In the genomic region with DNA sequence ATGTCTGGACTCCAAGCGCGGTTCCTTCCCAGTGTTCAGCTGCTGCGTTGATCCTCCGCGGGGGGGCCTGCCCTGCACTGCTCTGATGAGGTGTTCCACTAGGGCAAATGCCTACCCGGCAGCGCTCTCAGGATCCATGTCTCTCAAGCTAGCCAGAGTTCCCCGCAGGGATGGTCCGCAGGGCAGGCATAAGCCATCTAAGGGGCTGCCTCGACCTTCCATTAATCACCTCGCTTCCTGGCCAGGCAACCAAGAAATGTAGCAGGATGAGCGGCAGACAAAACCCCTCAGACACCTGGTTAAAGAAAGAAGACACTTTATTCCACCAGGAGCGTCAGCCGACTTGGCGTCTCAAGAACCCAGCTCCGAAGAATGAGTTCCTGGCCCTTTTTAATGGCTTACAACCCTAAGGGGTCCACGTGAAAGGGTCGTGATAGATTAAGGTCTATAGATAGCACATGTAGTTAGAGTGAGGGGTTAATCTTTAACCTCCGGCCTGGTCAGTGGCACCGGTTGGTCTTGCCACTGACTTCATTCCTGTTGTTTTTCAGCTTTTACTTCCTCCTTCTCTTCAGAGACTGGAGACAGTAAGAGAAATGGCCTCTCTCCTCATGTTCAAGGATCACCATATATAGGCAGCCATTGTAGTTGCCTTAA, we compare ENCODE assay signal across 1 cellular context.
TF ChIP-seq lines count a peak whose summit lies in the region.

No MANE protein-coding gene starts in this region.

TF ChIP-seq in K562, 482 proteins besides CTCF, POLR2A, EP300 and RAD21 (continued from another document and continues in another):
- no peak for TF ChIP-seq E2F3 (CRISPR knock-in tag; IDR thresholded peaks at IDR 0.05)
- TF ChIP-seq KAT8 (IDR thresholded peaks at IDR 0.05; ENCODE audit: low read depth) = no peak
- TF ChIP-seq MECOM (CRISPR knock-in tag; IDR thresholded peaks at IDR 0.05) = peak; percentile 41; the same call in 1 of the 2 replicates
- TF ChIP-seq ZNF398 (CRISPR knock-in tag; IDR thresholded peaks at IDR 0.05) = no peak
- no peak for TF ChIP-seq POLR2AphosphoS2 (IDR thresholded peaks at IDR 0.05; ENCODE audit: low read length)
- no peak for TF ChIP-seq CHCHD3 (CRISPR knock-in tag; IDR thresholded peaks at IDR 0.05)
- peak; percentile 41; the same call in 1 of the 2 replicates for TF ChIP-seq ATF7 (IDR thresholded peaks at IDR 0.05)
- no peak for TF ChIP-seq ZKSCAN1 (IDR thresholded peaks at IDR 0.05; ENCODE audit: low read depth, low read length)
- no peak for TF ChIP-seq ZNF140 (CRISPR knock-in tag; IDR thresholded peaks at IDR 0.05)
- no peak for TF ChIP-seq ZNF609 (CRISPR knock-in tag; IDR thresholded peaks at IDR 0.05; ENCODE audit: borderline replicate concordance)
- no peak for TF ChIP-seq PHF8 (IDR thresholded peaks at IDR 0.05; ENCODE audit: borderline replicate concordance, low read length)
- no peak for TF ChIP-seq MCM2 (IDR thresholded peaks at IDR 0.05; ENCODE audit: low read depth)
- peak; percentile 24; the same call in 1 of the 2 replicates for TF ChIP-seq ZKSCAN8 (CRISPR knock-in tag; IDR thresholded peaks at IDR 0.05)
- peak; percentile 47 for TF ChIP-seq TAF9B (IDR thresholded peaks at IDR 0.05; ENCODE audit: partially characterized antibody)
- TF ChIP-seq ARID2 (IDR thresholded peaks at IDR 0.05) = no peak
- TF ChIP-seq ZNF197 (CRISPR knock-in tag; IDR thresholded peaks at IDR 0.05; ENCODE audit: low read depth) = no peak
- TF ChIP-seq NFRKB (IDR thresholded peaks at IDR 0.05; ENCODE audit: low read depth) = peak; percentile 44; the same call in 1 of the 2 replicates
- no peak for TF ChIP-seq U2AF1 (optimal IDR thresholded peaks at IDR 0.05; ENCODE audit: low read depth, low read length)
- peak; percentile 42; the same call in 1 of the 2 replicates for TF ChIP-seq POLR2H (tag; IDR thresholded peaks at IDR 0.05; ENCODE audit: low read depth)
- no peak for TF ChIP-seq ZNF830 (CRISPR knock-in tag; IDR thresholded peaks at IDR 0.05)
- TF ChIP-seq ZKSCAN3 (CRISPR knock-in tag; IDR thresholded peaks at IDR 0.05) = no peak
- 0 out of 2 replicates have a peak, but pooled peaks have one; percentile 19 for TF ChIP-seq CBX1 (IDR thresholded peaks at IDR 0.05; ENCODE audit: low read depth)
- no peak for TF ChIP-seq ZFP30 (CRISPR knock-in tag; IDR thresholded peaks at IDR 0.05; ENCODE audit: borderline replicate concordance)
- peak in 1 of 2 experiments; percentile 63; a peak in 1 of 4 replicates for TF ChIP-seq MAZ (CRISPR knock-in tag; conservative IDR thresholded peaks at IDR 0.05 in 1 of 2, IDR thresholded peaks at IDR 0.05 in 1 of 2)
- TF ChIP-seq HDAC2 (IDR thresholded peaks at IDR 0.05) = no peak
- TF ChIP-seq, protein P1, sequence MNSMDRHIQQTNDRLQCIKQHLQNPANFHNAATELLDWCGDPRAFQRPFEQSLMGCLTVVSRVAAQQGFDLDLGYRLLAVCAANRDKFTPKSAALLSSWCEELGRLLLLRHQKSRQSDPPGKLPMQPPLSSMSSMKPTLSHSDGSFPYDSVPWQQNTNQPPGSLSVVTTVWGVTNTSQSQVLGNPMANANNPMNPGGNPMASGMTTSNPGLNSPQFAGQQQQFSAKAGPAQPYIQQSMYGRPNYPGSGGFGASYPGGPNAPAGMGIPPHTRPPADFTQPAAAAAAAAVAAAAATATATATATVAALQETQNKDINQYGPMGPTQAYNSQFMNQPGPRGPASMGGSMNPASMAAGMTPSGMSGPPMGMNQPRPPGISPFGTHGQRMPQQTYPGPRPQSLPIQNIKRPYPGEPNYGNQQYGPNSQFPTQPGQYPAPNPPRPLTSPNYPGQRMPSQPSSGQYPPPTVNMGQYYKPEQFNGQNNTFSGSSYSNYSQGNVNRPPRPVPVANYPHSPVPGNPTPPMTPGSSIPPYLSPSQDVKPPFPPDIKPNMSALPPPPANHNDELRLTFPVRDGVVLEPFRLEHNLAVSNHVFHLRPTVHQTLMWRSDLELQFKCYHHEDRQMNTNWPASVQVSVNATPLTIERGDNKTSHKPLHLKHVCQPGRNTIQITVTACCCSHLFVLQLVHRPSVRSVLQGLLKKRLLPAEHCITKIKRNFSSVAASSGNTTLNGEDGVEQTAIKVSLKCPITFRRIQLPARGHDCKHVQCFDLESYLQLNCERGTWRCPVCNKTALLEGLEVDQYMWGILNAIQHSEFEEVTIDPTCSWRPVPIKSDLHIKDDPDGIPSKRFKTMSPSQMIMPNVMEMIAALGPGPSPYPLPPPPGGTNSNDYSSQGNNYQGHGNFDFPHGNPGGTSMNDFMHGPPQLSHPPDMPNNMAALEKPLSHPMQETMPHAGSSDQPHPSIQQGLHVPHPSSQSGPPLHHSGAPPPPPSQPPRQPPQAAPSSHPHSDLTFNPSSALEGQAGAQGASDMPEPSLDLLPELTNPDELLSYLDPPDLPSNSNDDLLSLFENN (IDR thresholded peaks at IDR 0.05; ENCODE audit: low read depth in 2 of 2, low read length in 2 of 2) = no peak
- TF ChIP-seq, protein P2, sequence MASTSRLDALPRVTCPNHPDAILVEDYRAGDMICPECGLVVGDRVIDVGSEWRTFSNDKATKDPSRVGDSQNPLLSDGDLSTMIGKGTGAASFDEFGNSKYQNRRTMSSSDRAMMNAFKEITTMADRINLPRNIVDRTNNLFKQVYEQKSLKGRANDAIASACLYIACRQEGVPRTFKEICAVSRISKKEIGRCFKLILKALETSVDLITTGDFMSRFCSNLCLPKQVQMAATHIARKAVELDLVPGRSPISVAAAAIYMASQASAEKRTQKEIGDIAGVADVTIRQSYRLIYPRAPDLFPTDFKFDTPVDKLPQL (IDR thresholded peaks at IDR 0.05; ENCODE audit: extremely low read depth, insufficient read length) = no peak
- TF ChIP-seq NR2C1 (IDR thresholded peaks at IDR 0.05) = no peak
- no peak for TF ChIP-seq NR2C1 (tag; IDR thresholded peaks at IDR 0.05)
- TF ChIP-seq DACH1 (IDR thresholded peaks at IDR 0.05; ENCODE audit: partially characterized antibody) = no peak
- TF ChIP-seq SNIP1 (IDR thresholded peaks at IDR 0.05; ENCODE audit: low read depth) = no peak
- no peak for TF ChIP-seq MAFG (tag; conservative IDR thresholded peaks at IDR 0.05)
- TF ChIP-seq, protein P3, sequence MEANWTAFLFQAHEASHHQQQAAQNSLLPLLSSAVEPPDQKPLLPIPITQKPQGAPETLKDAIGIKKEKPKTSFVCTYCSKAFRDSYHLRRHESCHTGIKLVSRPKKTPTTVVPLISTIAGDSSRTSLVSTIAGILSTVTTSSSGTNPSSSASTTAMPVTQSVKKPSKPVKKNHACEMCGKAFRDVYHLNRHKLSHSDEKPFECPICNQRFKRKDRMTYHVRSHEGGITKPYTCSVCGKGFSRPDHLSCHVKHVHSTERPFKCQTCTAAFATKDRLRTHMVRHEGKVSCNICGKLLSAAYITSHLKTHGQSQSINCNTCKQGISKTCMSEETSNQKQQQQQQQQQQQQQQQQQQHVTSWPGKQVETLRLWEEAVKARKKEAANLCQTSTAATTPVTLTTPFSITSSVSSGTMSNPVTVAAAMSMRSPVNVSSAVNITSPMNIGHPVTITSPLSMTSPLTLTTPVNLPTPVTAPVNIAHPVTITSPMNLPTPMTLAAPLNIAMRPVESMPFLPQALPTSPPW (CRISPR knock-in tag; IDR thresholded peaks at IDR 0.05) = peak; percentile 99
- TF ChIP-seq STAT5B (CRISPR knock-in tag; IDR thresholded peaks at IDR 0.05) = no peak
- 0 out of 2 replicates have a peak, but pooled peaks have one; percentile 26 for TF ChIP-seq GATAD2B (IDR thresholded peaks at IDR 0.05; ENCODE audit: borderline replicate concordance)
- TF ChIP-seq THAP7 (CRISPR knock-in tag; IDR thresholded peaks at IDR 0.05) = no peak
- no peak for TF ChIP-seq ZSCAN32 (CRISPR knock-in tag; IDR thresholded peaks at IDR 0.05)
- no peak for TF ChIP-seq HIVEP1 (CRISPR knock-in tag; IDR thresholded peaks at IDR 0.05)
- TF ChIP-seq TFAP4 (CRISPR knock-in tag; IDR thresholded peaks at IDR 0.05; ENCODE audit: borderline replicate concordance) = peak; percentile 78
- TF ChIP-seq ZNF239 (CRISPR knock-in tag; IDR thresholded peaks at IDR 0.05) = no peak
- TF ChIP-seq MED1 (CRISPR knock-in tag; IDR thresholded peaks at IDR 0.05; ENCODE audit: borderline replicate concordance) = no peak
- TF ChIP-seq, protein P4, sequence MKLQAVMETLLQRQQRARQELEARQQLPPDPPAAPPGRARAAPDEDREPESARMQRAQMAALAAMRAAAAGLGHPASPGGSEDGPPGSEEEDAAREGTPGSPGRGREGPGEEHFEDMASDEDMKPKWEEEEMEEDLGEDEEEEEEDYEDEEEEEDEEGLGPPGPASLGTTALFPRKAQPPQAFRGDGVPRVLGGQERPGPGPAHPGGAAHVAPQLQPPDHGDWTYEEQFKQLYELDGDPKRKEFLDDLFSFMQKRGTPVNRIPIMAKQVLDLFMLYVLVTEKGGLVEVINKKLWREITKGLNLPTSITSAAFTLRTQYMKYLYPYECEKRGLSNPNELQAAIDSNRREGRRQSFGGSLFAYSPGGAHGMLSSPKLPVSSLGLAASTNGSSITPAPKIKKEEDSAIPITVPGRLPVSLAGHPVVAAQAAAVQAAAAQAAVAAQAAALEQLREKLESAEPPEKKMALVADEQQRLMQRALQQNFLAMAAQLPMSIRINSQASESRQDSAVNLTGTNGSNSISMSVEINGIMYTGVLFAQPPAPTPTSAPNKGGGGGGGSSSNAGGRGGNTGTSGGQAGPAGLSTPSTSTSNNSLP (IDR thresholded peaks at IDR 0.05; ENCODE audit: borderline replicate concordance, low read depth, low read length) = no peak
- TF ChIP-seq FOXA1 (IDR thresholded peaks at IDR 0.05; ENCODE audit: borderline replicate concordance) = no peak
- 0 out of 2 replicates have a peak, but pooled peaks have one; percentile 65 for TF ChIP-seq HDAC8 (tag; IDR thresholded peaks at IDR 0.05)
- TF ChIP-seq ZNF277 (CRISPR knock-in tag; IDR thresholded peaks at IDR 0.05; ENCODE audit: borderline replicate concordance) = no peak
- no peak for TF ChIP-seq CCAR2 (IDR thresholded peaks at IDR 0.05; ENCODE audit: low read depth, low read length)
